ENCODE assay signal across 1 cellular context in genomic region chr13:37009692-37010091, GRCh38.
A peak's percentile ranks its signal among the peaks of the same experiment; 100 is the strongest.
TF ChIP-seq lines count a peak whose summit lies in the region.

No MANE protein-coding gene starts in this region.

TF ChIP-seq in HepG2, 621 proteins besides CTCF, POLR2A, EP300 and RAD21:
- TF ChIP-seq DMAP1 (CRISPR knock-in tag; IDR thresholded peaks at IDR 0.05) (no peak), ZNF235 (CRISPR knock-in tag; IDR thresholded peaks at IDR 0.05; ENCODE audit: borderline replicate concordance) (no peak), RBM22 (optimal IDR thresholded peaks at IDR 0.05; ENCODE audit: low read length) (peak; percentile 93), POLR2AphosphoS5 (IDR thresholded peaks at IDR 0.05; ENCODE audit: low read depth, low read length) (0 out of 2 replicates have a peak, but pooled peaks have one; percentile 31), PAF1 (CRISPR knock-in tag; IDR thresholded peaks at IDR 0.05) (no peak), CBX5 (CRISPR knock-in tag; IDR thresholded peaks at IDR 0.05; ENCODE audit: borderline replicate concordance) (no peak)
